Comparison of ENCODE assay signal across 8 cellular contexts in genomic region chr11:102794382-102794781, GRCh38. TPM values are rescaled to one million over a fixed set of nuclear protein-coding genes. Genes with fewer than 3 reads are reported as not detected.
DNase-seq lines count a peak whose midpoint lies in the region; ATAC-seq and TF ChIP-seq lines count a peak whose summit lies in the region.

No MANE protein-coding gene starts in this region.

- intact Hi-C loops in activated T-helper 2 cell treated with anti-CD3 and anti-CD28 coated beads, Interferon-gamma antibody, Interleukin-2, Interleukin-4, amounts not matched to agents 10 μg/mL and 5 μg/mL and 100 μg/mL, durations not matched to agents 14 hours and 24 hours and 36 hours (cut with micrococcal nuclease): no loop called here

- no peak overlapping the region for H3K4me3 Mint-ChIP-seq in activated T-helper 2 cell treated with anti-CD3 and anti-CD28 coated beads, Interferon-gamma antibody, Interleukin-2, Interleukin-4, amounts not matched to agents 10 μg/mL and 5 μg/mL and 100 μg/mL, durations not matched to agents 14 hours and 24 hours and 36 hours (ENCODE audit: low read depth)

- no peak overlapping the region for H3K27ac ChIP-seq in WERI-Rb-1

- H3K36me3 ChIP-seq in WERI-Rb-1: no peaks in the 10 kb centered on the region

- no peak overlapping the region for H3K4me3 ChIP-seq in WERI-Rb-1 (ENCODE audit: low read depth, low read length)

- H3K27ac Mint-ChIP-seq in activated T-helper 2 cell treated with anti-CD3 and anti-CD28 coated beads, Interferon-gamma antibody, Interleukin-2, Interleukin-4, amounts not matched to agents 10 μg/mL and 5 μg/mL and 100 μg/mL, durations not matched to agents 14 hours and 24 hours and 36 hours: no peak overlapping the region

- no peaks in the 10 kb centered on the region for H3K27me3 Mint-ChIP-seq in activated T-helper 2 cell treated with anti-CD3 and anti-CD28 coated beads, Interferon-gamma antibody, Interleukin-2, Interleukin-4, amounts not matched to agents 10 μg/mL and 5 μg/mL and 100 μg/mL, durations not matched to agents 14 hours and 24 hours and 36 hours (ENCODE audit: low read depth)

- DNase-seq in NCI-H748 (lab: John Stamatoyannopoulos, UW; ENCODE audit: unreplicated experiment) (peak; percentile 36), NCI-H748 treated with DMSO at 0.1 percent for 48 hours (lab: John Stamatoyannopoulos, UW) (no peak), WERI-Rb-1 (peak; percentile 58), myocyte (ENCODE audit: low read depth) (peak; percentile 39), amygdala (lab: John Stamatoyannopoulos, UW) (no peak)
- DNase-seq in activated T-helper 2 cell treated with anti-CD3 and anti-CD28 coated beads, Interferon-gamma antibody, Interleukin-2, Interleukin-4, amounts not matched to agents 10 μg/mL and 5 μg/mL and 100 μg/mL, durations not matched to agents 14 hours and 24 hours and 36 hours (ENCODE audit: low spot score): no peak

- TF ChIP-seq CTCF in WERI-Rb-1 (IDR thresholded peaks at IDR 0.05; ENCODE audit: low read depth, low read length): peak; percentile 47

- H3K4me1 Mint-ChIP-seq in activated T-helper 2 cell treated with anti-CD3 and anti-CD28 coated beads, Interferon-gamma antibody, Interleukin-2, Interleukin-4, amounts not matched to agents 10 μg/mL and 5 μg/mL and 100 μg/mL, durations not matched to agents 14 hours and 24 hours and 36 hours (ENCODE audit: low read depth): no peaks in the 10 kb centered on the region

- H3K36me3 Mint-ChIP-seq in activated T-helper 2 cell treated with anti-CD3 and anti-CD28 coated beads, Interferon-gamma antibody, Interleukin-2, Interleukin-4, amounts not matched to agents 10 μg/mL and 5 μg/mL and 100 μg/mL, durations not matched to agents 14 hours and 24 hours and 36 hours (ENCODE audit: low read depth): no peaks in the 10 kb centered on the region

- ATAC-seq in GM19463 (IDR thresholded peaks at IDR 0.05; ENCODE audit: unreplicated experiment): peak; percentile 99
- ATAC-seq in HG03460 (IDR thresholded peaks at IDR 0.05; ENCODE audit: unreplicated experiment): peak; percentile 93

- H3K9me3 Mint-ChIP-seq in activated T-helper 2 cell treated with anti-CD3 and anti-CD28 coated beads, Interferon-gamma antibody, Interleukin-2, Interleukin-4, amounts not matched to agents 10 μg/mL and 5 μg/mL and 100 μg/mL, durations not matched to agents 14 hours and 24 hours and 36 hours: no peaks in the 10 kb centered on the region

- no peaks in the 10 kb centered on the region for H3K27me3 ChIP-seq in WERI-Rb-1 (ENCODE audit: insufficient read depth, low read depth, severe bottlenecking)

- H3K9me3 ChIP-seq in WERI-Rb-1 (ENCODE audit: severe bottlenecking): no peaks in the 10 kb centered on the region

RNA-seq across cellular contexts. Expression of gene MMP1, which starts 3.6 kb away (rescaled TPM):
- total RNA-seq in myocyte: 0.10 and 0.94 TPM in 2 replicates
- polyA plus RNA-seq in myocyte (2012): 2.6 TPM
- not detected in 2 replicates for total RNA-seq in activated T-helper 2 cell treated with anti-CD3 and anti-CD28 coated beads, Interferon-gamma antibody, Interleukin-2, Interleukin-4, amounts not matched to agents 10 μg/mL and 5 μg/mL and 100 μg/mL, durations not matched to agents 14 hours and 24 hours and 36 hours

RNA-seq across cellular contexts. Expression of gene MMP10, which starts 14.0 kb away (rescaled TPM):
- total RNA-seq in myocyte: not detected in 2 replicates
- 0.10 TPM for polyA plus RNA-seq in myocyte (2012)
- total RNA-seq in activated T-helper 2 cell treated with anti-CD3 and anti-CD28 coated beads, Interferon-gamma antibody, Interleukin-2, Interleukin-4, amounts not matched to agents 10 μg/mL and 5 μg/mL and 100 μg/mL, durations not matched to agents 14 hours and 24 hours and 36 hours: not detected in 2 replicates

RNA-seq across cellular contexts. Expression of gene MMP3, which starts 49.0 kb away (rescaled TPM):
- total RNA-seq in myocyte: 0.31 TPM in 1 of 2 replicates, not detected in the other
- polyA plus RNA-seq in myocyte (2012): not detected
- not detected in 2 replicates for total RNA-seq in activated T-helper 2 cell treated with anti-CD3 and anti-CD28 coated beads, Interferon-gamma antibody, Interleukin-2, Interleukin-4, amounts not matched to agents 10 μg/mL and 5 μg/mL and 100 μg/mL, durations not matched to agents 14 hours and 24 hours and 36 hours

Comparison
In these comparisons a context has a peak if more than half of its experiments do, and no peak if none do; other contexts are left out.
1. DNase-seq: peak in NCI-H748 (single experiment), WERI-Rb-1 (single experiment) and myocyte (single experiment); none in NCI-H748 treated with DMSO at 0.1 percent for 48 hours (single experiment), activated T-helper 2 cell treated with anti-CD3 and anti-CD28 coated beads, Interferon-gamma antibody, Interleukin-2, Interleukin-4, amounts not matched to agents 10 μg/mL and 5 μg/mL and 100 μg/mL, durations not matched to agents 14 hours and 24 hours and 36 hours (single experiment) and amygdala (0 of 56).